8 cellular contexts compared by ENCODE assay signal in genomic region chr3:179652467-179653105, GRCh38. TPM values are rescaled to one million over a fixed set of nuclear protein-coding genes. Genes with fewer than 3 reads are reported as not detected.
DNase-seq lines count a peak whose midpoint lies in the region; ATAC-seq and TF ChIP-seq lines count a peak whose summit lies in the region.

TSS of gene USP13 (plus strand) at chr3:179653040. CDS start at chr3:179653226, 186 bp downstream.

- H3K36me3 ChIP-seq in CD4-positive, alpha-beta memory T cell (ENCODE audit: insufficient read depth, low read length), result no peaks in the 10 kb centered on the region
- peaks cover 14% of the 10 kb centered on the region for H3K36me3 ChIP-seq in endodermal cell (ENCODE audit: control insufficient read depth, insufficient read depth, low read length)

- peaks cover 23 to 44% (median 32%) of the 10 kb centered on the region in 4 donors for H3K4me1 Mint-ChIP-seq in CD4-positive, alpha-beta memory T cell
- peaks cover 20% of the 10 kb centered on the region for H3K4me1 Mint-ChIP-seq in endodermal cell

- no peaks in the 10 kb centered on the region for H3K9me3 Mint-ChIP-seq in CD4-positive, alpha-beta memory T cell
- no peaks in the 10 kb centered on the region for H3K9me3 Mint-ChIP-seq in endodermal cell

- no peaks in the 10 kb centered on the region for H3K27me3 ChIP-seq in CD4-positive, alpha-beta memory T cell (ENCODE audit: insufficient read depth, low read length)
- no peaks in the 10 kb centered on the region for H3K27me3 ChIP-seq in endodermal cell (ENCODE audit: control insufficient read depth, insufficient read depth, low read length, poor library complexity, severe bottlenecking)

- POLR2A ChIA-PET in CD4-positive, alpha-beta memory T cell (lab: Charles Lee; ENCODE audit: partially characterized antibody), result interaction anchor here (1.0 to 1.7 kb wide), 7 partner anchors 9 to 950 kb away, joined by 3 to 8 read pairs (median 4); partner anchors contain the start of genes ACTL6A, MRPL47, NDUFB5 and TTC14

- peak within 1 kb of the TSS; percentile 87 to 97 (median 96) for H3K4me3 Mint-ChIP-seq in CD4-positive, alpha-beta memory T cell
- peak within 1 kb of the TSS; percentile 94 for H3K4me3 Mint-ChIP-seq in endodermal cell

- CTCF ChIA-PET in CD4-positive, alpha-beta memory T cell (lab: Charles Lee; ENCODE audit: partially characterized antibody), result interaction anchor here (1.2 kb wide), 1 partner anchor 90 kb away, joined by 3 read pairs; the partner anchor contains the start of gene ACTL6A

- H3K27ac Mint-ChIP-seq in CD4-positive, alpha-beta memory T cell, result peak within 1 kb of the TSS; percentile 87 to 96 (median 91)
- H3K27ac Mint-ChIP-seq in endodermal cell, result peak within 1 kb of the TSS; percentile 95

- H3K36me3 Mint-ChIP-seq in CD4-positive, alpha-beta memory T cell, result peaks cover 11 to 12% of the 10 kb centered on the region in 2 donors
- H3K36me3 Mint-ChIP-seq in endodermal cell (ENCODE audit: low read depth), result peaks cover 6% of the 10 kb centered on the region

- TF ChIP-seq CTCF in endodermal cell (conservative IDR thresholded peaks at IDR 0.05), result peak; percentile 30

- intact Hi-C loops in CD4-positive, alpha-beta memory T cell (cut with micrococcal nuclease), result loop anchor here (1.0 to 5.0 kb wide), 5 partner anchors 48 to 1335 kb away; partner anchors contain the start of genes ACTL6A, DNAJC19, MRPL47 and NDUFB5

- DNase-seq in CD4-positive, alpha-beta memory T cell, result peak in 4 of 5 donors; percentile 68 to 81 (median 71)
- peak; percentile 94 for DNase-seq in NCI-H82 (lab: John Stamatoyannopoulos, UW)
- DNase-seq in activated CD8-positive, alpha-beta memory T cell treated with anti-CD3 and anti-CD28 coated beads for 24 hours, result peak; percentile 85
- DNase-seq in endodermal cell, result no peak
- peak; percentile 88 for DNase-seq in mesenteric fat pad (ENCODE audit: low spot score)
- DNase-seq in stimulated activated CD8-positive, alpha-beta memory T cell treated with anti-CD3 and anti-CD28 coated beads, Interleukin-15, amount 100 ng/mL, for 48 hours (ENCODE audit: low read depth in 2 of 2), result peak; percentile 24 to 33

- WGBS in endodermal cell (ENCODE audit: insufficient coverage in 1 of 2, insufficient read length in 1 of 2), 2 experiments, result 0 to 1% methylated on average over 25 to 58 of the region's 58 CpGs

- no peaks in the 10 kb centered on the region for H3K9me3 ChIP-seq in CD4-positive, alpha-beta memory T cell (ENCODE audit: control insufficient read depth in 1 of 2, low read length in 2 of 2)
- no peaks in the 10 kb centered on the region for H3K9me3 ChIP-seq in endodermal cell (ENCODE audit: control insufficient read depth, low read length)

- H3K27ac ChIP-seq in CD4-positive, alpha-beta memory T cell (ENCODE audit: low read depth, low read length), result peak within 1 kb of the TSS; percentile 61
- H3K27ac ChIP-seq in endodermal cell (ENCODE audit: low read depth, low read length), result peak within 1 kb of the TSS; percentile 92

- peaks cover 21% of the 10 kb centered on the region for H3K4me1 ChIP-seq in CD4-positive, alpha-beta memory T cell (ENCODE audit: insufficient read depth, low read length)
- no peaks in the 10 kb centered on the region for H3K4me1 ChIP-seq in endodermal cell (ENCODE audit: control insufficient read depth, insufficient read depth, low read length)

- peak within 1 kb of the TSS; percentile 76 for H3K9ac ChIP-seq in endodermal cell (ENCODE audit: extremely low read depth, low read length, poor library complexity, severe bottlenecking)

- peak within 1 kb of the TSS; percentile 77 to 82 for H3K4me3 ChIP-seq in CD4-positive, alpha-beta memory T cell (ENCODE audit: low read length in 2 of 2)
- H3K4me3 ChIP-seq in endodermal cell (ENCODE audit: low read length), result peak within 1 kb of the TSS; percentile 94

- ATAC-seq in GM19351 (IDR thresholded peaks at IDR 0.05; ENCODE audit: unreplicated experiment) (peak; percentile 63), HG03460 (IDR thresholded peaks at IDR 0.05; ENCODE audit: unreplicated experiment) (peak; percentile 60)

- no peaks in the 10 kb centered on the region for H3K27me3 Mint-ChIP-seq in CD4-positive, alpha-beta memory T cell
- peaks cover 1% of the 10 kb centered on the region for H3K27me3 Mint-ChIP-seq in endodermal cell (ENCODE audit: insufficient read depth)

RNA-seq across cellular contexts. Expression of gene USP13, which starts in this region (rescaled TPM):
- 10 to 100 TPM in 1 of 2 experiments, 1 to 10 TPM in 1; 9.7 to 11.6 TPM for total RNA-seq in CD4-positive, alpha-beta memory T cell
- 1 to 10 TPM; 5.3 to 9.4 TPM for polyA plus RNA-seq in CD4-positive, alpha-beta memory T cell
- total RNA-seq in endodermal cell (10 to 100 TPM; 24.7 to 25.5 TPM), mesenteric fat pad (9.8 TPM)
- polyA plus RNA-seq in endodermal cell (2013, experiment 1 of 2), result 22.2 TPM
- 19.5 TPM for polyA plus RNA-seq in endodermal cell (2013, experiment 2 of 2)
